Comparison of ENCODE assay signal across 8 cellular contexts in the genomic region with DNA sequence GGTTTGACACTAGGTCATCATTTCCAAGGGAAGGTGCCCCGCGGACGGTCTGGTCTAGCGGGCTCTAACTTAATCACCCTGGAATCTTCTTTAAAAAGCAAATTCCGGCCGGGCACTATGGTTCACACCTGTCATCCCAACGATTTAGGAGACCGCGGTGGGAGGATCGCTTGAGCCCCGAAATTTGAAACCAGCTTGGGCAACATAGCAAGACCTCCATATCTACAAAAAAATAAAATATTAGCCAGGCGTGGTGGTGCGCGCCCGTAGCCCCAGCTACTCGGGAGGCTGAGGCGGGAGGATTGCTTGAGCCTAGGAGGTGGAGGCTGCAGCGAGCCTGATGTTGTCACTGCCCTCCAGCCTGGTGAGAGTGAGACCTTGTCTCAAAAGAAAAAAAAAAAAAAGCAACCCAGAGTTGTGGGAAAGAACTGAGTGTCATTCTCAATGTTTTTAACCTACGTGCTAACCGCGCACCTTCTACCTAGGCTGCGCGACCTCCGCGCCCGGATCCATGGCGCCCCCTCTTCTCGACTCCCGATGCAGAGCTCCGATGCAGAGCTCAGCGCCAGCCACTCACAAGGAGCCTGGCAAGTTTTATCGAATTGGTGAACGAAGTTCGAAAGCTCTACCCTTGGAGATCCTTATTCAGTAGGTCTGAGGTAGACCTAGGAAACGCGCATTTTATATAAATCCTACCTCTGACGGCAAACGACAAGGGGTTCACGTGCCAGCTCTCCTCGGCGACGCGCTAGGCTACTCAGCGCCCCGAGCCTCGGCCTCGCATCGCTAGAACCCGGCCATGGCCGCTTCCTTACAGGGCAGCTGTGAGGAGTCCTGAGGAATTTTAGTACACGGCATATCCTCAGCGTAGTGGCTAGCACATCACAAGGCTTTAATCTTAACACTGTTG. TPM values are rescaled to one million over a fixed set of nuclear protein-coding genes. Genes with fewer than 3 reads are reported as not detected.
A peak's percentile ranks its signal among the peaks of the same experiment; 100 is the strongest.
DNase-seq lines count a peak whose midpoint lies in the region; ATAC-seq and TF ChIP-seq lines count a peak whose summit lies in the region.

No MANE protein-coding gene starts in this region.

- TF ChIP-seq CTCF in heart right ventricle (IDR thresholded peaks at IDR 0.05) = no peak
- peak; percentile 3 for TF ChIP-seq CTCF in retinal pigment epithelial cell (conservative IDR thresholded peaks at IDR 0.05; ENCODE audit: low read depth, low read length)

- peaks cover 0 to 7% (median 0%) of the 10 kb centered on the region in 11 donors for H3K9me3 ChIP-seq in heart right ventricle

- intact Hi-C loops in activated T-helper 1 cell treated with anti-CD3 and anti-CD28 coated beads, Interleukin-12 subunit alpha, Interleukin-12 subunit beta, Interleukin-2, Interleukin-4 antibody, amounts not matched to agents 30 ng/mL and 10 ng/mL and 1 ng/mL, durations not matched to agents 14 hours and 24 hours and 36 hours (cut with micrococcal nuclease) = loop anchor here (1.0 to 5.0 kb wide), 10 partner anchors 76 to 1193 kb away; partner anchors contain the start of genes ANKRD12, NAPG, PPP4R1 and RALBP1
- intact Hi-C loops in heart right ventricle (cut with DNase I) = loop anchor here in 4 of 10 donors (2.0 to 10.0 kb wide), 5 partner anchors 139 to 261 kb away; partner anchors contain the start of gene RALBP1 (in 1 of the 4)

- DNase-seq in DMS53 (lab: John Stamatoyannopoulos, UW) = peak; percentile 92
- DNase-seq in activated T-helper 1 cell treated with anti-CD3 and anti-CD28 coated beads, Interleukin-12 subunit alpha, Interleukin-12 subunit beta, Interleukin-2, Interleukin-4 antibody, amounts not matched to agents 30 ng/mL and 10 ng/mL and 1 ng/mL, durations not matched to agents 14 hours and 24 hours and 36 hours (ENCODE audit: low spot score) = no peak
- peak in 1 of 2 donors; percentile 25 for DNase-seq in heart right ventricle
- no peak for DNase-seq in retinal pigment epithelial cell (ENCODE audit: low read depth)
- DNase-seq in NCI-H2107 treated with DMSO at 0.1 percent for 48 hours (lab: John Stamatoyannopoulos, UW; ENCODE audit: unreplicated experiment) = no peak
- no peak for DNase-seq in medulla oblongata (ENCODE audit: extremely low spot score)

- peaks cover 0 to 27% (median 16%) of the 10 kb centered on the region in 9 donors for H3K4me1 ChIP-seq in heart right ventricle

- H3K4me3 ChIP-seq in heart right ventricle (peak overlapping the region; percentile 40 to 95 (median 78)), retinal pigment epithelial cell (ENCODE audit: low read length) (peak overlapping the region; percentile 77)

- 33 to 35% methylated on average over 52 of the region's 52 CpGs for WGBS in heart right ventricle, 2 donors

- peak overlapping the region in 7 of 10 donors; percentile 22 to 64 (median 48) for H3K27ac ChIP-seq in heart right ventricle

- H3K36me3 Mint-ChIP-seq in activated T-helper 1 cell treated with anti-CD3 and anti-CD28 coated beads, Interleukin-12 subunit alpha, Interleukin-12 subunit beta, Interleukin-2, Interleukin-4 antibody, amounts not matched to agents 30 ng/mL and 10 ng/mL and 1 ng/mL, durations not matched to agents 14 hours and 24 hours and 36 hours (ENCODE audit: low read depth) = peaks cover 9% of the 10 kb centered on the region

- peak overlapping the region; percentile 92 for H3K4me3 Mint-ChIP-seq in activated T-helper 1 cell treated with anti-CD3 and anti-CD28 coated beads, Interleukin-12 subunit alpha, Interleukin-12 subunit beta, Interleukin-2, Interleukin-4 antibody, amounts not matched to agents 30 ng/mL and 10 ng/mL and 1 ng/mL, durations not matched to agents 14 hours and 24 hours and 36 hours

- H3K36me3 ChIP-seq in heart right ventricle = peaks cover 0 to 16% (median 7%) of the 10 kb centered on the region in 9 donors

- H3K27ac Mint-ChIP-seq in activated T-helper 1 cell treated with anti-CD3 and anti-CD28 coated beads, Interleukin-12 subunit alpha, Interleukin-12 subunit beta, Interleukin-2, Interleukin-4 antibody, amounts not matched to agents 30 ng/mL and 10 ng/mL and 1 ng/mL, durations not matched to agents 14 hours and 24 hours and 36 hours = peak overlapping the region; percentile 49

- peaks cover 33% of the 10 kb centered on the region for H3K4me1 Mint-ChIP-seq in activated T-helper 1 cell treated with anti-CD3 and anti-CD28 coated beads, Interleukin-12 subunit alpha, Interleukin-12 subunit beta, Interleukin-2, Interleukin-4 antibody, amounts not matched to agents 30 ng/mL and 10 ng/mL and 1 ng/mL, durations not matched to agents 14 hours and 24 hours and 36 hours (ENCODE audit: low read depth)

- H3K27me3 Mint-ChIP-seq in activated T-helper 1 cell treated with anti-CD3 and anti-CD28 coated beads, Interleukin-12 subunit alpha, Interleukin-12 subunit beta, Interleukin-2, Interleukin-4 antibody, amounts not matched to agents 30 ng/mL and 10 ng/mL and 1 ng/mL, durations not matched to agents 14 hours and 24 hours and 36 hours (ENCODE audit: insufficient read depth) = peaks cover 39% of the 10 kb centered on the region

- peak; percentile 12 for ATAC-seq in GM19468 (IDR thresholded peaks at IDR 0.05; ENCODE audit: extremely low read depth, unreplicated experiment)
- ATAC-seq in HG03565 (IDR thresholded peaks at IDR 0.05; ENCODE audit: unreplicated experiment) = peak; percentile 26
- peak; percentile 12 to 69 (median 62) for ATAC-seq in heart right ventricle

- peaks cover 0 to 4% (median 0%) of the 10 kb centered on the region in 7 donors for H3K27me3 ChIP-seq in heart right ventricle

- no peaks in the 10 kb centered on the region for H3K9me3 Mint-ChIP-seq in activated T-helper 1 cell treated with anti-CD3 and anti-CD28 coated beads, Interleukin-12 subunit alpha, Interleukin-12 subunit beta, Interleukin-2, Interleukin-4 antibody, amounts not matched to agents 30 ng/mL and 10 ng/mL and 1 ng/mL, durations not matched to agents 14 hours and 24 hours and 36 hours

RNA-seq across cellular contexts. Expression of gene TWSG1, which starts 0.9 kb away (rescaled TPM):
- total RNA-seq in activated T-helper 1 cell treated with anti-CD3 and anti-CD28 coated beads, Interleukin-12 subunit alpha, Interleukin-12 subunit beta, Interleukin-2, Interleukin-4 antibody, amounts not matched to agents 30 ng/mL and 10 ng/mL and 1 ng/mL, durations not matched to agents 14 hours and 24 hours and 36 hours = 10.6 and 11.3 TPM in 2 replicates
- 10 to 100 TPM in 7 of 10 donors, 1 to 10 TPM in 3; 7.4 to 15.0 (median 12.0) TPM for total RNA-seq in heart right ventricle
- 1 to 10 TPM; 6.6 to 9.3 TPM for polyA plus RNA-seq in heart right ventricle
